In the genomic region with DNA sequence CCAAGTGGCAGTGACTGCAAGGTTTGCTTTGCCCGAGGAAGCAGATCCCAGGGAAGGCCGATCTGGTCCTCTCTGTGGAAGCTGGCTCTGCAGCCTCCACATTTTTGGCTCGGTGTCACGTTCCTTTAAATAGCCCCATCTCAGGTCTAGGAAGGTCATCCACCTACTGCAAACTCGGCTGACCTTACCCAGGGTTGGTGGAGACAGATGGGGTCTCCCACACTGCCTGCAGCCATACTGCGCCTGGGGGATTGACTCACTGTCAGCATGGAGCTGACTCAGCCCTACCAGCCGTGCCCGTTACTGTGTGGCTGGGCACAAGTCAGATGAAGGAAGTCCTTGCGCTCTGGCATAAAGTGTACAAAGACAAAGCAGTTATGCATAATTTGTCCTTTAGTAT, we compare ENCODE assay signal across 9 cellular contexts. TPM values are rescaled to one million over a fixed set of nuclear protein-coding genes. Genes with fewer than 3 reads are reported as not detected.
DNase-seq lines count a peak whose midpoint lies in the region; ATAC-seq and TF ChIP-seq lines count a peak whose summit lies in the region.
"Had no signal": no experiment of that assay in that cellular context is flagged by ENCODE, and none has a peak within 500 bp of the region (broad histone marks: within the 10 kb centered on the region; RNA-seq: fewer than 3 reads in every experiment).

No MANE protein-coding gene starts in this region.

- peak; percentile 58 for DNase-seq in ELR (ENCODE audit: low read depth)
- DNase-seq in RWPE2 (ENCODE audit: low spot score) = no peak
- DNase-seq in fibroblast of the aortic adventitia (ENCODE audit: low read depth) = peak; percentile 7
- peak; percentile 77 for DNase-seq in pons (ENCODE audit: low spot score)
- DNase-seq in T-helper 2 cell treated with Interferon-gamma antibody and Interleukin-4, amounts not matched to agents 5 μg/mL and 100 μg/mL, for 36 hours (ENCODE audit: low spot score) = no peak
- DNase-seq in HuH-7.5 (ENCODE audit: low spot score) = no peak
- DNase-seq: immature natural killer cell had no signal

- H3K4me1 Mint-ChIP-seq in T-helper 2 cell treated with Interferon-gamma antibody and Interleukin-4, amounts not matched to agents 5 μg/mL and 100 μg/mL, for 36 hours (ENCODE audit: low read depth) = no peaks in the 10 kb centered on the region

- no peak overlapping the region for H3K4me3 ChIP-seq in RWPE2 (ENCODE audit: severe bottlenecking)
- H3K4me3 ChIP-seq in fibroblast of the aortic adventitia (ENCODE audit: low read depth, low read length) = no peak overlapping the region

- no peaks in the 10 kb centered on the region for H3K9me3 Mint-ChIP-seq in T-helper 2 cell treated with Interferon-gamma antibody and Interleukin-4, amounts not matched to agents 5 μg/mL and 100 μg/mL, for 36 hours
- H3K9me3 Mint-ChIP-seq: immature natural killer cell had no signal

- no peaks in the 10 kb centered on the region for H3K27me3 Mint-ChIP-seq in T-helper 2 cell treated with Interferon-gamma antibody and Interleukin-4, amounts not matched to agents 5 μg/mL and 100 μg/mL, for 36 hours (ENCODE audit: low read depth)

- H3K27ac Mint-ChIP-seq in T-helper 2 cell treated with Interferon-gamma antibody and Interleukin-4, amounts not matched to agents 5 μg/mL and 100 μg/mL, for 36 hours = no peak overlapping the region
- H3K27ac Mint-ChIP-seq: immature natural killer cell had no signal

- no peak overlapping the region for H3K4me3 Mint-ChIP-seq in T-helper 2 cell treated with Interferon-gamma antibody and Interleukin-4, amounts not matched to agents 5 μg/mL and 100 μg/mL, for 36 hours
- H3K4me3 Mint-ChIP-seq: immature natural killer cell had no signal

- TF ChIP-seq CTCF in RWPE2 (IDR thresholded peaks at IDR 0.05; ENCODE audit: poor library complexity, severe bottlenecking) (no peak), fibroblast of the aortic adventitia (IDR thresholded peaks at IDR 0.05; ENCODE audit: insufficient read depth, low read length) (no peak)

- H3K36me3 ChIP-seq in RWPE2 (ENCODE audit: low read depth) = no peaks in the 10 kb centered on the region

- H3K27ac ChIP-seq in RWPE2 (ENCODE audit: poor library complexity, severe bottlenecking) = no peak overlapping the region

- ATAC-seq in RWPE2 (ENCODE audit: low read depth) = peak; percentile 66
- no peak for ATAC-seq in HG02938 (IDR thresholded peaks at IDR 0.05; ENCODE audit: unreplicated experiment)
- no peak for ATAC-seq in GM18519 (IDR thresholded peaks at IDR 0.05; ENCODE audit: low FRiP score, unreplicated experiment)

- no peaks in the 10 kb centered on the region for H3K9me3 ChIP-seq in RWPE2 (ENCODE audit: severe bottlenecking)

- no peaks in the 10 kb centered on the region for H3K27me3 ChIP-seq in RWPE2 (ENCODE audit: insufficient read depth, poor library complexity, severe bottlenecking)

- H3K4me1 ChIP-seq in RWPE2 (ENCODE audit: insufficient read depth, poor library complexity, severe bottlenecking) = no peaks in the 10 kb centered on the region

- H3K36me3 Mint-ChIP-seq in T-helper 2 cell treated with Interferon-gamma antibody and Interleukin-4, amounts not matched to agents 5 μg/mL and 100 μg/mL, for 36 hours (ENCODE audit: low read depth) = peaks cover 5% of the 10 kb centered on the region

RNA-seq across cellular contexts. Expression of gene CDPF1, which starts 16.9 kb away (rescaled TPM):
- 0.74 and 7.7 TPM in 2 replicates for total RNA-seq in fibroblast of the aortic adventitia (ENCODE audit: low replicate concordance)

RNA-seq across cellular contexts. Expression of gene PKDREJ, which starts 29.9 kb away (rescaled TPM):
- total RNA-seq in fibroblast of the aortic adventitia (ENCODE audit: low replicate concordance) = 0.09 TPM in 1 of 2 replicates, not detected in the other

RNA-seq across cellular contexts. Expression of gene TTC38, which starts 34.6 kb away (rescaled TPM):
- 13.3 and 26.8 TPM in 2 replicates for total RNA-seq in fibroblast of the aortic adventitia (ENCODE audit: low replicate concordance)

Comparison
In these comparisons a context has a peak if more than half of its experiments do, and no peak if none do; other contexts are left out.
1. DNase-seq: peak in ELR (single experiment), fibroblast of the aortic adventitia (single experiment) and pons (single experiment); none in RWPE2 (single experiment), T-helper 2 cell treated with Interferon-gamma antibody and Interleukin-4, amounts not matched to agents 5 μg/mL and 100 μg/mL, for 36 hours (single experiment) and HuH-7.5 (single experiment).